ENCODE assay signal across 21 cellular contexts in genomic region chr2:129690049-129690448, GRCh38.
DNase-seq lines count a peak whose midpoint lies in the region; ATAC-seq, FAIRE-seq and TF ChIP-seq lines count a peak whose summit lies in the region.
"Had no signal": no experiment of that assay in that cellular context is flagged by ENCODE, and none has a peak within 500 bp of the region (broad histone marks: within the 10 kb centered on the region; RNA-seq: fewer than 3 reads in every experiment).

No MANE protein-coding gene starts in this region.

- H2BK120ac ChIP-seq in H1 (replicated peaks; ENCODE audit: low read depth, low read length), result no peak overlapping the region

- H2AFZ ChIP-seq in H1 (ENCODE audit: low read length), result 0 out of 2 replicates have a peak overlapping the region, but pooled peaks have one; percentile 71
- no peak overlapping the region for H2AFZ ChIP-seq in MM.1S (ENCODE audit: low read length)
- H2AFZ ChIP-seq: GM23248 had no signal

- H4K91ac ChIP-seq in H1 (replicated peaks; ENCODE audit: insufficient read length, low read length), result no peak overlapping the region

- H2BK12ac ChIP-seq in H1 (ENCODE audit: low read depth, low read length), result no peak overlapping the region

- intact Hi-C loops in activated CD4-positive, alpha-beta T cell treated with anti-CD3 and anti-CD28 coated beads, Interleukin-2, amount 10 ng/mL, durations not matched to agents 24 days and 14 days (cut with micrococcal nuclease), result no loop called here
- intact Hi-C loops in mucosa of descending colon (cut with DNase I, micrococcal nuclease), result no loop called here

- H2BK15ac ChIP-seq in H1 (ENCODE audit: low read length), result no peak overlapping the region

- H2BK5ac ChIP-seq in H1 (ENCODE audit: low read depth, low read length), result no peak overlapping the region; the same call in 1 of the 2 replicates

- WGBS in H1 (ENCODE audit: extremely low coverage in 1 of 2, insufficient coverage in 1 of 2, insufficient read length in 1 of 2, insufficient replicate concordance in 2 of 2, low coverage in 1 of 2, low lambda C conversion rate in 2 of 2, missing lambda C conversion rate in 1 of 2), 2 experiments, result 98% methylated on average over 3 of the region's 3 CpGs; no CpG with 5 or more reads in 1 of the 2 experiments

- H3K4me3 ChIP-seq in H1 (ENCODE audit: extremely low read depth in 1 of 4, insufficient read depth in 2 of 4, low read depth in 3 of 4, low read length in 4 of 4), result no peak overlapping the region
- H3K4me3 ChIP-seq in mucosa of descending colon, result no peak overlapping the region
- H3K4me3 ChIP-seq in MM.1S (ENCODE audit: low read length), result no peak overlapping the region
- H3K4me3 ChIP-seq: GM23248 had no signal

- no peak for TF ChIP-seq POLR2A in H1 (IDR thresholded peaks at IDR 0.05; ENCODE audit: control extremely low read depth in 1 of 2, low read depth in 2 of 2, low read length in 2 of 2)

- POLR2A ChIA-PET in H1 (lab: Charles Lee; ENCODE audit: partially characterized antibody), result no interaction called here

- H3K36me3 Mint-ChIP-seq in activated CD4-positive, alpha-beta T cell treated with anti-CD3 and anti-CD28 coated beads, Interleukin-2, amount 10 ng/mL, durations not matched to agents 24 days and 14 days (ENCODE audit: low read depth), result no peaks in the 10 kb centered on the region
- no peaks in the 10 kb centered on the region for H3K36me3 Mint-ChIP-seq in activated naive CD8-positive, alpha-beta T cell treated with anti-CD3 and anti-CD28 coated beads, Interleukin-2, amount 50 U/mL, for 24 hours (ENCODE audit: low read depth)
- H3K36me3 Mint-ChIP-seq: CD4-positive, alpha-beta memory T cell had no signal

- H4K20me1 ChIP-seq in H1 (replicated peaks in 1 of 2; ENCODE audit: control insufficient read depth in 1 of 2, insufficient read depth in 2 of 2, low read length in 2 of 2) (no peaks in the 10 kb centered on the region), MM.1S (ENCODE audit: insufficient read depth, low read length) (no peaks in the 10 kb centered on the region)

- no peak overlapping the region for H3K18ac ChIP-seq in H1 (ENCODE audit: extremely low read depth, low read length)

- DNase-seq in activated CD4-positive, alpha-beta T cell treated with anti-CD3 and anti-CD28 coated beads, Interleukin-2, amount 10 ng/mL, durations not matched to agents 24 days and 14 days, result peak; percentile 21
- DNase-seq in activated CD4-positive, alpha-beta T cell treated with anti-CD3 and anti-CD28 coated beads, Interleukin-2, amount 50 U/mL, for 4 hours, result no peak
- no peak for DNase-seq in H1 (ENCODE audit: low read depth in 1 of 2, low spot score in 2 of 2)
- DNase-seq in mucosa of descending colon, result no peak
- no peak for DNase-seq in AG20443 (ENCODE audit: low spot score)
- DNase-seq in activated naive CD8-positive, alpha-beta T cell treated with anti-CD3 and anti-CD28 coated beads, Interleukin-2, amount 50 U/mL, for 24 hours, result no peak
- no peak for DNase-seq in MM.1S
- DNase-seq: AML-193; BE2C; C1 segment of cervical spinal cord; Calu3; CD4-positive, alpha-beta memory T cell; COR-L47; DMS79 treated with DMSO at 0.1 percent for 48 hours; GM23248; H9 had no signal

- H3K9me3 Mint-ChIP-seq in activated CD4-positive, alpha-beta T cell treated with anti-CD3 and anti-CD28 coated beads, Interleukin-2, amount 10 ng/mL, durations not matched to agents 24 days and 14 days, result no peaks in the 10 kb centered on the region
- H3K9me3 Mint-ChIP-seq in activated naive CD8-positive, alpha-beta T cell treated with anti-CD3 and anti-CD28 coated beads, Interleukin-2, amount 50 U/mL, for 24 hours, result peaks cover 28% of the 10 kb centered on the region

- no peak for TF ChIP-seq RAD21 in H1 (IDR thresholded peaks at IDR 0.05 in 1 of 2, conservative IDR thresholded peaks at IDR 0.05 in 1 of 2; ENCODE audit: low read depth in 2 of 2, low read length in 2 of 2)

- H2BK20ac ChIP-seq in H1 (ENCODE audit: low read length), result no peak overlapping the region

- no peak overlapping the region for H4K5ac ChIP-seq in H1 (ENCODE audit: insufficient read length, low read depth, low read length)

- ATAC-seq in mucosa of descending colon, result peak; percentile 66
- no peak for ATAC-seq in activated naive CD8-positive, alpha-beta T cell treated with anti-CD3 and anti-CD28 coated beads, Interleukin-2, amount 50 U/mL, for 24 hours
- ATAC-seq: HCT116 had no signal

- no peaks in the 10 kb centered on the region for H3K23me2 ChIP-seq in H1 (ENCODE audit: low read depth, low read length)

- H4K8ac ChIP-seq in H1 (ENCODE audit: extremely low read depth, insufficient read depth, low read length), result no peak overlapping the region

- H3K27me3 ChIP-seq in H1 (replicated peaks in 1 of 4; ENCODE audit: control insufficient read depth in 3 of 4, extremely low read depth in 1 of 4, insufficient read depth in 3 of 4, low read length in 3 of 4), result no peaks in the 10 kb centered on the region
- H3K27me3 ChIP-seq in MM.1S (replicated peaks; ENCODE audit: insufficient read depth, low read length), result no peaks in the 10 kb centered on the region
- H3K27me3 ChIP-seq: BE2C had no signal

- TF ChIP-seq EP300 in H1 (IDR thresholded peaks at IDR 0.05; ENCODE audit: borderline replicate concordance in 1 of 2, low read depth in 2 of 2, low read length in 2 of 2), result no peak

- H3K4me1 ChIP-seq in H1 (replicated peaks in 1 of 4; ENCODE audit: control insufficient read depth in 3 of 4, insufficient read depth in 4 of 4, low read length in 3 of 4), result no peaks in the 10 kb centered on the region
- H3K4me1 ChIP-seq in mucosa of descending colon (ENCODE audit: low read depth), result no peaks in the 10 kb centered on the region
- no peaks in the 10 kb centered on the region for H3K4me1 ChIP-seq in MM.1S (ENCODE audit: low read length)
- H3K4me1 ChIP-seq: BE2C had no signal

- H3K27ac Mint-ChIP-seq in activated CD4-positive, alpha-beta T cell treated with anti-CD3 and anti-CD28 coated beads, Interleukin-2, amount 10 ng/mL, durations not matched to agents 24 days and 14 days, result no peak overlapping the region
- H3K27ac Mint-ChIP-seq in activated naive CD8-positive, alpha-beta T cell treated with anti-CD3 and anti-CD28 coated beads, Interleukin-2, amount 50 U/mL, for 24 hours, result no peak overlapping the region
- H3K27ac Mint-ChIP-seq: CD4-positive, alpha-beta memory T cell; H9 had no signal

- no peak overlapping the region for H3K4me3 Mint-ChIP-seq in activated CD4-positive, alpha-beta T cell treated with anti-CD3 and anti-CD28 coated beads, Interleukin-2, amount 10 ng/mL, durations not matched to agents 24 days and 14 days
- H3K4me3 Mint-ChIP-seq in activated naive CD8-positive, alpha-beta T cell treated with anti-CD3 and anti-CD28 coated beads, Interleukin-2, amount 50 U/mL, for 24 hours, result no peak overlapping the region
- H3K4me3 Mint-ChIP-seq: CD4-positive, alpha-beta memory T cell; H9 had no signal

- no peaks in the 10 kb centered on the region for H3K4me1 Mint-ChIP-seq in activated CD4-positive, alpha-beta T cell treated with anti-CD3 and anti-CD28 coated beads, Interleukin-2, amount 10 ng/mL, durations not matched to agents 24 days and 14 days
- no peaks in the 10 kb centered on the region for H3K4me1 Mint-ChIP-seq in activated naive CD8-positive, alpha-beta T cell treated with anti-CD3 and anti-CD28 coated beads, Interleukin-2, amount 50 U/mL, for 24 hours
- H3K4me1 Mint-ChIP-seq: CD4-positive, alpha-beta memory T cell had no signal

- no peaks in the 10 kb centered on the region for H3K79me1 ChIP-seq in H1 (ENCODE audit: low read depth, low read length)

- no peak overlapping the region for H3K4me2 ChIP-seq in H1 (ENCODE audit: insufficient read depth in 1 of 2, low read depth in 2 of 2, low read length in 2 of 2)
- H3K4me2 ChIP-seq in MM.1S (ENCODE audit: low read depth, low read length), result no peak overlapping the region

- CTCF ChIA-PET in H1 (lab: Charles Lee; ENCODE audit: partially characterized antibody), result interaction anchor here (0.9 to 1.5 kb wide), 2 partner anchors 19 to 40 kb away, joined by 3 to 4 read pairs; no protein-coding TSS in a partner anchor

- no peak for FAIRE-seq in H1 (lab: Jason Lieb, UNC)
- FAIRE-seq: A204.1, G401.6, GM12892 had no signal

- H3K27ac ChIP-seq in H1 (ENCODE audit: low read depth, low read length) (no peak overlapping the region), MM.1S (ENCODE audit: low read length) (no peak overlapping the region)
- H3K27ac ChIP-seq: 22Rv1, GM23248 had no signal

- H3K9me2 ChIP-seq in MM.1S (replicated peaks; ENCODE audit: insufficient read depth, low read length), result no peaks in the 10 kb centered on the region

- no peak overlapping the region for H2AK5ac ChIP-seq in H1 (ENCODE audit: low read depth, low read length)

- H3K14ac ChIP-seq in H1 (ENCODE audit: insufficient read length), result no peak overlapping the region

- no peaks in the 10 kb centered on the region for H3K27me3 Mint-ChIP-seq in activated CD4-positive, alpha-beta T cell treated with anti-CD3 and anti-CD28 coated beads, Interleukin-2, amount 10 ng/mL, durations not matched to agents 24 days and 14 days
- peaks cover 9% of the 10 kb centered on the region for H3K27me3 Mint-ChIP-seq in activated naive CD8-positive, alpha-beta T cell treated with anti-CD3 and anti-CD28 coated beads, Interleukin-2, amount 50 U/mL, for 24 hours

- H3K9ac ChIP-seq in H1 (replicated peaks in 1 of 4; ENCODE audit: extremely low read depth in 1 of 4, low read depth in 3 of 4, low read length in 3 of 4) (no peak overlapping the region), MM.1S (ENCODE audit: low read length) (no peak overlapping the region)
- H3K9ac ChIP-seq: GM23248 had no signal

- H3K36me3 ChIP-seq in H1 (ENCODE audit: control insufficient read depth in 2 of 4, insufficient read depth in 4 of 4, low read length in 3 of 4), result no peaks in the 10 kb centered on the region
- H3K36me3 ChIP-seq in mucosa of descending colon (ENCODE audit: low read depth), result no peaks in the 10 kb centered on the region
- H3K36me3 ChIP-seq in MM.1S (replicated peaks; ENCODE audit: insufficient read depth, low read length), result no peaks in the 10 kb centered on the region
- H3K36me3 ChIP-seq: BE2C had no signal

- H3K56ac ChIP-seq in H1 (replicated peaks; ENCODE audit: insufficient read length, low read depth, low read length), result no peak overlapping the region

- H3K9me3 ChIP-seq in H1 (ENCODE audit: insufficient read depth in 2 of 2, low read depth in 1 of 2, low read length in 1 of 2), result no peaks in the 10 kb centered on the region
- H3K9me3 ChIP-seq in mucosa of descending colon, result no peaks in the 10 kb centered on the region
- no peaks in the 10 kb centered on the region for H3K9me3 ChIP-seq in MM.1S (replicated peaks; ENCODE audit: insufficient read depth, low read length)
- H3K9me3 ChIP-seq: BE2C had no signal

- H3K4ac ChIP-seq in H1 (replicated peaks; ENCODE audit: insufficient read length, low read depth, low read length), result no peak overlapping the region

- no peak overlapping the region for H3K23ac ChIP-seq in H1 (ENCODE audit: insufficient read length)

- no peaks in the 10 kb centered on the region for H3F3A ChIP-seq in MM.1S (ENCODE audit: insufficient read depth, low read length)

- TF ChIP-seq CTCF in H1 (IDR thresholded peaks at IDR 0.05; ENCODE audit: control extremely low read depth in 1 of 3, insufficient read depth in 1 of 3, low read depth in 1 of 3, low read length in 3 of 3), result no peak
- no peak for TF ChIP-seq CTCF in mucosa of descending colon (IDR thresholded peaks at IDR 0.05)
- no peak for TF ChIP-seq CTCF in MM.1S (IDR thresholded peaks at IDR 0.05; ENCODE audit: low read length)

- H3K79me2 ChIP-seq in H1 (ENCODE audit: control insufficient read depth in 1 of 2, insufficient read depth in 2 of 2, low read length in 2 of 2) (no peaks in the 10 kb centered on the region), MM.1S (ENCODE audit: low read length) (no peaks in the 10 kb centered on the region)
